ENCODE assay signal across 15 cellular contexts in genomic region chr14:39181693-39182047, GRCh38. TPM values are rescaled to one million over a fixed set of nuclear protein-coding genes. Genes with fewer than 3 reads are reported as not detected.
DNase-seq lines count a peak whose midpoint lies in the region; ATAC-seq and TF ChIP-seq lines count a peak whose summit lies in the region.
"Had no signal": no experiment of that assay in that cellular context is flagged by ENCODE, and none has a peak within 500 bp of the region (broad histone marks: within the 10 kb centered on the region; RNA-seq: fewer than 3 reads in every experiment).

No MANE protein-coding gene starts in this region.

- peak overlapping the region; percentile 27; the same call in 1 of the 2 replicates for H3K4me2 ChIP-seq in DND-41 (ENCODE audit: insufficient read depth, low read length)
- peak overlapping the region; percentile 39 for H3K4me2 ChIP-seq in Loucy (ENCODE audit: low read depth, low read length, poor library complexity, severe bottlenecking)
- no peak overlapping the region for H3K4me2 ChIP-seq in mesendoderm (ENCODE audit: low read length)
- H3K4me2 ChIP-seq: KMS-11 had no signal

- no peak overlapping the region for H3K27ac Mint-ChIP-seq in activated CD4-positive, alpha-beta memory T cell treated with anti-CD3 and anti-CD28 coated beads, Interleukin-2, amount 10 ng/mL, durations not matched to agents 7 days and 5 days
- H3K27ac Mint-ChIP-seq: CD4-positive, CD25-positive, alpha-beta regulatory T cell had no signal

- no peak overlapping the region for H3K4me3 Mint-ChIP-seq in activated CD4-positive, alpha-beta memory T cell treated with anti-CD3 and anti-CD28 coated beads, Interleukin-2, amount 10 ng/mL, durations not matched to agents 7 days and 5 days
- H3K4me3 Mint-ChIP-seq: CD4-positive, CD25-positive, alpha-beta regulatory T cell had no signal

- H3K27ac ChIP-seq in DND-41 (ENCODE audit: low read length) (no peak overlapping the region), mesendoderm (ENCODE audit: low read depth, low read length) (peak overlapping the region; percentile 27)
- H3K27ac ChIP-seq: KMS-11 had no signal

- no peaks in the 10 kb centered on the region for H3K9me2 ChIP-seq in Loucy (replicated peaks; ENCODE audit: low read depth, low read length)

- H3K27me3 ChIP-seq in DND-41 (ENCODE audit: insufficient read depth, low read length, poor library complexity): no peaks in the 10 kb centered on the region
- no peaks in the 10 kb centered on the region for H3K27me3 ChIP-seq in Loucy (ENCODE audit: insufficient read depth, low read length, poor library complexity, severe bottlenecking)
- no peaks in the 10 kb centered on the region for H3K27me3 ChIP-seq in mesendoderm (ENCODE audit: insufficient read depth, low read length, poor library complexity)

- no peak overlapping the region for H2BK15ac ChIP-seq in mesendoderm (replicated peaks; ENCODE audit: low read depth)

- H3K23ac ChIP-seq in mesendoderm (ENCODE audit: low read length): no peak overlapping the region

- H3F3A ChIP-seq in Loucy (ENCODE audit: low read depth): 0 out of 2 replicates have a peak, but pooled peaks cover 6% of the 10 kb centered on the region

- H3K9ac ChIP-seq in DND-41 (ENCODE audit: low read depth, low read length) (no peak overlapping the region), Loucy (ENCODE audit: low read depth, low read length, poor library complexity, severe bottlenecking) (no peak overlapping the region), mesendoderm (ENCODE audit: low read length) (no peak overlapping the region)
- H3K9ac ChIP-seq: KMS-11 had no signal

- H3K36me3 ChIP-seq in DND-41 (ENCODE audit: insufficient read depth, low read length) (peaks cover 76% of the 10 kb centered on the region), Loucy (ENCODE audit: insufficient read depth, low read length) (peaks cover 79% of the 10 kb centered on the region), mesendoderm (ENCODE audit: control insufficient read depth, insufficient read depth, low read length) (peaks cover 19% of the 10 kb centered on the region)

- H4K5ac ChIP-seq in mesendoderm (ENCODE audit: low read length): no peak overlapping the region

- no peak for DNase-seq in DND-41
- peak; percentile 8 for DNase-seq in cerebellar cortex (ENCODE audit: low spot score)
- DNase-seq in mesendoderm: no peak
- no peak for DNase-seq in GM13976 (ENCODE audit: low spot score)
- no peak for DNase-seq in T-helper 1 cell
- DNase-seq in activated CD4-positive, alpha-beta memory T cell treated with anti-CD3 and anti-CD28 coated beads, Interleukin-2, amount 10 ng/mL, durations not matched to agents 7 days and 5 days: no peak
- DNase-seq: CD4-positive, CD25-positive, alpha-beta regulatory T cell; DMS79 treated with DMSO at 0.1 percent for 48 hours; NCI-H1694 treated with DMSO at 0.1 percent for 48 hours; NCI-H2081 treated with DMSO at 0.1 percent for 48 hours; NCI-H446 treated with DMSO at 0.1 percent for 48 hours; NCI-H526 treated with DMSO at 0.1 percent for 48 hours; SHP77 had no signal

- no peaks in the 10 kb centered on the region for H3K27me3 Mint-ChIP-seq in activated CD4-positive, alpha-beta memory T cell treated with anti-CD3 and anti-CD28 coated beads, Interleukin-2, amount 10 ng/mL, durations not matched to agents 7 days and 5 days
- H3K27me3 Mint-ChIP-seq: CD4-positive, CD25-positive, alpha-beta regulatory T cell had no signal

- H3K79me1 ChIP-seq in mesendoderm (ENCODE audit: low read length): peaks cover 6% of the 10 kb centered on the region

- no peaks in the 10 kb centered on the region for H3K9me3 Mint-ChIP-seq in activated CD4-positive, alpha-beta memory T cell treated with anti-CD3 and anti-CD28 coated beads, Interleukin-2, amount 10 ng/mL, durations not matched to agents 7 days and 5 days
- H3K9me3 Mint-ChIP-seq: CD4-positive, CD25-positive, alpha-beta regulatory T cell had no signal

- no peak overlapping the region for H2BK5ac ChIP-seq in mesendoderm (ENCODE audit: low read length)

- no peak overlapping the region for H2AK5ac ChIP-seq in mesendoderm (ENCODE audit: low read length)

- peak overlapping the region; percentile 3 for H3K56ac ChIP-seq in mesendoderm (ENCODE audit: low read length)

- POLR2A ChIA-PET in activated CD4-positive, alpha-beta memory T cell treated with anti-CD3 and anti-CD28 coated beads, Interleukin-2, amount 10 ng/mL, durations not matched to agents 7 days and 5 days (lab: Charles Lee): interaction anchor here (0.7 to 3.1 kb wide), 8 partner anchors 10 to 251 kb away, joined by 3 to 18 read pairs (median 4); partner anchors contain the start of genes FBXO33, GEMIN2, SEC23A and TRAPPC6B

- peaks cover 22% of the 10 kb centered on the region for H3K4me1 ChIP-seq in DND-41 (ENCODE audit: insufficient read depth, low read length)
- peaks cover 49% of the 10 kb centered on the region for H3K4me1 ChIP-seq in Loucy (ENCODE audit: insufficient read depth, low read length, poor library complexity, severe bottlenecking)
- H3K4me1 ChIP-seq in mesendoderm (ENCODE audit: control insufficient read depth, low read depth, low read length): peaks cover 3% of the 10 kb centered on the region

- no peak overlapping the region for H2BK120ac ChIP-seq in mesendoderm (ENCODE audit: low read depth, low read length)

- H3K36me3 Mint-ChIP-seq in activated CD4-positive, alpha-beta memory T cell treated with anti-CD3 and anti-CD28 coated beads, Interleukin-2, amount 10 ng/mL, durations not matched to agents 7 days and 5 days (ENCODE audit: low read depth): peaks cover 56% of the 10 kb centered on the region

- H3K4ac ChIP-seq in mesendoderm (ENCODE audit: low read depth, low read length): no peak overlapping the region

- in situ Hi-C loops in GM13976 (cut with MboI; ENCODE audit: low sequenced_read_pairs, unreplicated experiment): no loop called here

- TF ChIP-seq CTCF in DND-41 (IDR thresholded peaks at IDR 0.05; ENCODE audit: borderline replicate concordance, extremely low read depth, low read length, poor library complexity, severe bottlenecking) (no peak), Loucy (conservative IDR thresholded peaks at IDR 0.05; ENCODE audit: low read length) (no peak), GM13976 (IDR thresholded peaks at IDR 0.05; ENCODE audit: borderline replicate concordance, control extremely low read depth, extremely low read depth, insufficient read depth, missing control alignments) (no peak)

- H4K20me1 ChIP-seq in DND-41 (ENCODE audit: insufficient read depth, low read length) (peaks cover 48% of the 10 kb centered on the region; the same call in 1 of the 2 replicates), Loucy (ENCODE audit: insufficient read depth, low read length, poor library complexity, severe bottlenecking) (peaks cover 72% of the 10 kb centered on the region)

- no peak for ATAC-seq in DND-41 (ENCODE audit: insufficient read depth, low read depth)

- H3K18ac ChIP-seq in mesendoderm (ENCODE audit: low read length): no peak overlapping the region

- peaks cover 38% of the 10 kb centered on the region for H3K4me1 Mint-ChIP-seq in activated CD4-positive, alpha-beta memory T cell treated with anti-CD3 and anti-CD28 coated beads, Interleukin-2, amount 10 ng/mL, durations not matched to agents 7 days and 5 days

- no peak overlapping the region for H2AFZ ChIP-seq in DND-41 (ENCODE audit: low read depth, low read length)
- no peak overlapping the region for H2AFZ ChIP-seq in Loucy (ENCODE audit: low read length)

- no peak overlapping the region for H3K4me3 ChIP-seq in DND-41 (ENCODE audit: low read depth in 1 of 2, low read length in 2 of 2)
- no peak overlapping the region for H3K4me3 ChIP-seq in Loucy (ENCODE audit: low read length, poor library complexity, severe bottlenecking)
- H3K4me3 ChIP-seq in mesendoderm (ENCODE audit: low read length): no peak overlapping the region

- H3K79me2 ChIP-seq in DND-41 (ENCODE audit: insufficient read depth, low read length) (peaks cover 34% of the 10 kb centered on the region), Loucy (ENCODE audit: insufficient read depth, low read length) (peaks cover 49% of the 10 kb centered on the region), mesendoderm (ENCODE audit: control insufficient read depth, insufficient read depth, low read length) (peaks cover 14% of the 10 kb centered on the region)

- CTCF ChIA-PET in activated CD4-positive, alpha-beta memory T cell treated with anti-CD3 and anti-CD28 coated beads, Interleukin-2, amount 10 ng/mL, durations not matched to agents 7 days and 5 days (lab: Charles Lee): no interaction called here

- H3K9me3 ChIP-seq in DND-41 (ENCODE audit: insufficient read depth, low read length, severe bottlenecking) (no peaks in the 10 kb centered on the region), Loucy (ENCODE audit: insufficient read depth, low read depth, low read length) (no peaks in the 10 kb centered on the region)

- H4K8ac ChIP-seq in mesendoderm (ENCODE audit: low read depth, low read length): no peak overlapping the region

- WGBS in mesendoderm (ENCODE audit: extremely low coverage, insufficient coverage, low lambda C conversion rate): no CpG with 5 or more reads among the region's 5 CpGs

RNA-seq across cellular contexts. Expression of gene PNN, which starts 6.6 kb away (rescaled TPM):
- polyA plus RNA-seq in mesendoderm (2013, experiment 1 of 2): 140 TPM
- polyA plus RNA-seq in mesendoderm (2013, experiment 2 of 2): 132 TPM
- total RNA-seq in activated CD4-positive, alpha-beta memory T cell treated with anti-CD3 and anti-CD28 coated beads, Interleukin-2, amount 10 ng/mL, durations not matched to agents 7 days and 5 days: 10 to 100 TPM; 75.0 to 75.3 TPM

RNA-seq across cellular contexts. Expression of gene TRAPPC6B, which starts 11.5 kb away (rescaled TPM):
- polyA plus RNA-seq in mesendoderm (2013, experiment 1 of 2): 19.2 TPM
- polyA plus RNA-seq in mesendoderm (2013, experiment 2 of 2): 18.5 TPM
- total RNA-seq in activated CD4-positive, alpha-beta memory T cell treated with anti-CD3 and anti-CD28 coated beads, Interleukin-2, amount 10 ng/mL, durations not matched to agents 7 days and 5 days: 10 to 100 TPM; 31.9 to 37.3 TPM

RNA-seq across cellular contexts. Expression of gene MIA2, which starts 52.0 kb away (rescaled TPM):
- polyA plus RNA-seq in mesendoderm (2013, experiment 1 of 2): 12.0 TPM
- 11.9 TPM for polyA plus RNA-seq in mesendoderm (2013, experiment 2 of 2)
- 10 to 100 TPM; 30.8 to 33.0 TPM for total RNA-seq in activated CD4-positive, alpha-beta memory T cell treated with anti-CD3 and anti-CD28 coated beads, Interleukin-2, amount 10 ng/mL, durations not matched to agents 7 days and 5 days
